In the genomic region with DNA sequence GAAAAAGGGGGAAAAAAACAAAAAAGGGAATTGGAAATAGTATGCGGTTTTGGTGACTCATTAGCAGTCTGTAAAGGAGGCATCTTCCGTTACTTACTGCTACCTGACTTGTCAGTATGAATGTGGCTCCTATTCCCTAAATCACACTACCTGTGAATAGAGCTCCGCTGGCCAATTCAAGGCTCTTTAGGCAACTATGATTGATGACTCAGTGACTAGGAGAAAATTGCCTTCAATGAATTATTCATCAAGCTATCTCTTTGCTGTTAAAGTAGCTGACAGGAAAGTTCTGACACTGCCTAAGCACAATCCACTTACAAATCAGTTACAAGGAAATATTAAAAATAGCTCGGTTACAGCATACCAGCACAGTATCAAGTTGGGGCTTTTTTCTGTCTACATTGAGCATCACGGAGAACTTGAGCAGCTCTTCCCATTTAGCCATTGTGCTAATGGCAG, we compare ENCODE assay signal across 12 cellular contexts.
DNase-seq lines count a peak whose midpoint lies in the region; ATAC-seq, FAIRE-seq and TF ChIP-seq lines count a peak whose summit lies in the region.
"Had no signal": no experiment of that assay in that cellular context is flagged by ENCODE, and none has a peak within 500 bp of the region (broad histone marks: within the 10 kb centered on the region; RNA-seq: fewer than 3 reads in every experiment).

No MANE protein-coding gene starts in this region.

- DNase-seq in Caki2 (ENCODE audit: low read depth) (peak; percentile 64), HTR-8/SVneo (ENCODE audit: insufficient read length, low spot score) (no peak), NCI-H2227 (lab: John Stamatoyannopoulos, UW; ENCODE audit: unreplicated experiment) (peak; percentile 90), epithelial cell of esophagus (ENCODE audit: low read depth) (peak; percentile 62), ureter (ENCODE audit: low spot score) (no peak)
- DNase-seq: activated T-cell treated with anti-CD3 and anti-CD28 coated beads, Interleukin-2, amount 50 U/mL, for 4 hours; aorta; KBM-7; T-cell had no signal

- peak; percentile 65 for FAIRE-seq in HTR-8/SVneo (lab: Jason Lieb, UNC)

- H3K4me3 ChIP-seq in epithelial cell of esophagus (ENCODE audit: low read length) = no peak overlapping the region

- ATAC-seq in HG03442 (IDR thresholded peaks at IDR 0.05; ENCODE audit: unreplicated experiment) (no peak), GM21381 (IDR thresholded peaks at IDR 0.05; ENCODE audit: unreplicated experiment) (no peak), HG03097 (IDR thresholded peaks at IDR 0.05; ENCODE audit: low FRiP score, unreplicated experiment) (no peak)
- ATAC-seq: activated T-cell treated with anti-CD3 and anti-CD28 coated beads, Interleukin-2, amount 50 U/mL, for 4 hours; T-cell had no signal

- in situ Hi-C loops in Caki2 (cut with HindIII; ENCODE audit: low pct_unique_long_range_greater_than_20kb, low sequenced_read_pairs) = no loop called here

- TF ChIP-seq CTCF in epithelial cell of esophagus (IDR thresholded peaks at IDR 0.05; ENCODE audit: insufficient read depth, low read depth, low read length, missing control alignments) = no peak

Comparison
In these comparisons a context has a peak if more than half of its experiments do, and no peak if none do; other contexts are left out.
1. DNase-seq: peak in Caki2 (single experiment), NCI-H2227 (single experiment) and epithelial cell of esophagus (single experiment); none in HTR-8/SVneo (single experiment) and ureter (single experiment).